In genomic region chr3:104102386-104102785, GRCh38 we compare ENCODE assay signal across 8 cellular contexts.
DNase-seq lines count a peak whose midpoint lies in the region; ATAC-seq and TF ChIP-seq lines count a peak whose summit lies in the region.

No MANE protein-coding gene starts in this region.

- H3K36me3 ChIP-seq in osteoblast (ENCODE audit: insufficient read depth, low read length) = no peaks in the 10 kb centered on the region

- no peaks in the 10 kb centered on the region for H3K9me3 ChIP-seq in osteoblast (ENCODE audit: low read depth, low read length)

- H3K27me3 ChIP-seq in osteoblast (ENCODE audit: insufficient read depth, low read length) = no peaks in the 10 kb centered on the region

- no peak overlapping the region for H2AFZ ChIP-seq in osteoblast (ENCODE audit: low read length)

- H3K4me3 ChIP-seq in osteoblast (ENCODE audit: insufficient read depth, low read length) = no peak overlapping the region
- no peak overlapping the region for H3K4me3 ChIP-seq in coronary artery

- peak; percentile 49 for TF ChIP-seq CTCF in GM20000 (IDR thresholded peaks at IDR 0.05; ENCODE audit: extremely low read depth, missing control alignments)
- TF ChIP-seq CTCF in osteoblast (IDR thresholded peaks at IDR 0.05; ENCODE audit: extremely low read depth, low read depth, low read length) = peak; percentile 72
- TF ChIP-seq CTCF in coronary artery (IDR thresholded peaks at IDR 0.05) = no peak

- ATAC-seq in HG03439 (IDR thresholded peaks at IDR 0.05; ENCODE audit: unreplicated experiment) = peak; percentile 94

- DNase-seq in GM04503 (ENCODE audit: low read depth) = peak; percentile 10
- DNase-seq in GM20000 (ENCODE audit: low spot score) = peak; percentile 22
- peak; percentile 45 for DNase-seq in NCI-H748 treated with DMSO at 0.1 percent for 48 hours (lab: John Stamatoyannopoulos, UW)
- peak; percentile 25 to 45 for DNase-seq in dermis microvascular lymphatic vessel endothelial cell (ENCODE audit: low read depth in 2 of 2)
- DNase-seq in osteoblast (ENCODE audit: insufficient read length, low spot score, missing footprints) = peak; percentile 65
- DNase-seq in cerebellum (ENCODE audit: low spot score) = no peak
- no peak for DNase-seq in coronary artery (ENCODE audit: low spot score)

- no peaks in the 10 kb centered on the region for H4K20me1 ChIP-seq in osteoblast (ENCODE audit: insufficient read depth, low read length)

- H3K4me2 ChIP-seq in osteoblast (ENCODE audit: insufficient read depth, low read length) = no peak overlapping the region

- H3K27ac ChIP-seq in osteoblast (ENCODE audit: low read depth, low read length) = no peak overlapping the region
- H3K27ac ChIP-seq in coronary artery = no peak overlapping the region

- no peaks in the 10 kb centered on the region for H3K79me2 ChIP-seq in osteoblast (ENCODE audit: insufficient read depth, low read length)

- H3K4me1 ChIP-seq in osteoblast (ENCODE audit: insufficient read depth, low read length) = no peaks in the 10 kb centered on the region

Comparison
In these comparisons a context has a peak if more than half of its experiments do, and no peak if none do; other contexts are left out.
1. DNase-seq: peak in GM04503 (single experiment), GM20000 (single experiment), NCI-H748 treated with DMSO at 0.1 percent for 48 hours (single experiment), dermis microvascular lymphatic vessel endothelial cell (2 of 2) and osteoblast (single experiment); none in cerebellum (single experiment) and coronary artery (single experiment).